Comparison of ENCODE assay signal across 12 cellular contexts in the genomic region with DNA sequence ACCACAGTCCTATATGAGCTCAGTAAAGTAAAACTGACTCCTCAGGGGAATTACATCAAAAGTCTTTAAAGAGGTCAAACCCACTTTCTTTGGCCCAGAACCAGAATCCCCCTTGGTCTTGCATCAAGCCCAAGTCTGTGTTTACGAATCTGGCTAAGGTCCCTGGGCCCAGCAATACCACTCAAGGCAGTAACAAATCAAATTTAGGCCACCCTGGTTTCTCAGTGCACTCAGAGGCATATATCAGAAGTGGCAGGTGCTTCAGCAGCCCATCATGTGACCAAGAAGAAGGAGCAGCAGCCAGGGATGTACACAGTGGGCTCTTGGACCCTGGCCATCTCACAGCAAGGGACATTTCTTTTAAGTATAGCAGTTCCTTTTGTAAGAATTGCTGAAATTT.
"Had no signal": no experiment of that assay in that cellular context is flagged by ENCODE, and none has a peak within 500 bp of the region (broad histone marks: within the 10 kb centered on the region; RNA-seq: fewer than 3 reads in every experiment).

No MANE protein-coding gene starts in this region.

- DNase-seq: activated CD4-positive, alpha-beta memory T cell treated with anti-CD3 and anti-CD28 coated beads for 36 hours; activated CD4-positive, alpha-beta T cell treated with anti-CD3 and anti-CD28 coated beads for 36 hours; activated CD8-positive, alpha-beta memory T cell treated with anti-CD3 and anti-CD28 coated beads, Interleukin-2, amount 10 ng/mL, durations not matched to agents 7 days and 5 days; activated naive CD4-positive, alpha-beta T cell treated with anti-CD3 and anti-CD28 coated beads for 36 hours; activated T-cell treated with anti-CD3 and anti-CD28 coated beads, Interleukin-2, amount 50 U/mL, for 1 hour; left colon; lower lobe of right lung; right cardiac atrium; stimulated activated CD4-positive, alpha-beta T cell treated with anti-CD3 and anti-CD28 coated beads, Interleukin-15, amount 100 ng/mL, for 24 hours; stimulated activated CD4-positive, alpha-beta T cell treated with anti-CD3 and anti-CD28 coated beads, Interleukin-4, amount 100 ng/mL, for 1 hour; stimulated activated naive B cell treated with anti-CD40 and anti-IgM and Interleukin-4, amounts not matched to agents 10 μg/mL and 1 μg/mL and 100 μg/mL, for 72 hours; thyroid gland had no signal

- ATAC-seq: activated CD4-positive, alpha-beta T cell treated with anti-CD3 and anti-CD28 coated beads for 36 hours; activated CD8-positive, alpha-beta memory T cell treated with anti-CD3 and anti-CD28 coated beads, Interleukin-2, amount 10 ng/mL, durations not matched to agents 7 days and 5 days; left colon; lower lobe of right lung; right cardiac atrium; stimulated activated naive B cell treated with anti-CD40 and anti-IgM and Interleukin-4, amounts not matched to agents 10 μg/mL and 1 μg/mL and 100 μg/mL, for 72 hours had no signal
